25 cellular contexts compared by ENCODE assay signal in genomic region chr18:32968228-32968627, GRCh38.
"Had no signal": no experiment of that assay in that cellular context is flagged by ENCODE, and none has a peak within 500 bp of the region (broad histone marks: within the 10 kb centered on the region; RNA-seq: fewer than 3 reads in every experiment).

No MANE protein-coding gene starts in this region.

- H3K4me3 Mint-ChIP-seq: mesothelial cell of epicardium; naive B cell; naive thymus-derived CD8-positive, alpha-beta T cell had no signal

- H3K27ac ChIP-seq: coronary artery, dorsolateral prefrontal cortex, esophagus muscularis mucosa, gastrocnemius medialis, heart right ventricle, left lung, lower lobe of right lung had no signal

- DNase-seq: dermis blood vessel endothelial cell; dorsolateral prefrontal cortex; effector CD4-positive, alpha-beta T cell; effector memory CD4-positive, alpha-beta T cell; foreskin fibroblast; foreskin melanocyte; gastrocnemius medialis; glutamatergic neuron; head of caudate nucleus; heart right ventricle; hippocampal formation; left cardiac atrium; left lung; left ventricle myocardium superior; lower lobe of right lung; mesenchymal stem cell; mucosa of descending colon; naive B cell; naive thymus-derived CD8-positive, alpha-beta T cell had no signal

- H3K36me3 Mint-ChIP-seq: naive B cell; naive thymus-derived CD8-positive, alpha-beta T cell had no signal

- H3K4me1 Mint-ChIP-seq: mesothelial cell of epicardium; naive B cell; naive thymus-derived CD8-positive, alpha-beta T cell had no signal

- H3K27me3 ChIP-seq: esophagus muscularis mucosa, gastrocnemius medialis, heart right ventricle, left lung had no signal

- H3K27ac Mint-ChIP-seq: mesothelial cell of epicardium; naive B cell; naive thymus-derived CD8-positive, alpha-beta T cell had no signal

- FAIRE-seq: endothelial cell of umbilical vein, islet of Langerhans, keratinocyte had no signal

- H3K4me3 ChIP-seq: coronary artery, dorsolateral prefrontal cortex, esophagus muscularis mucosa, gastrocnemius medialis, heart right ventricle, left lung, lower lobe of right lung, mucosa of descending colon had no signal

- ATAC-seq: gastrocnemius medialis; heart right ventricle; left cardiac atrium; left lung; left ventricle myocardium superior; lower lobe of right lung; mucosa of descending colon; naive thymus-derived CD8-positive, alpha-beta T cell had no signal

- H3K4me1 ChIP-seq: esophagus muscularis mucosa, gastrocnemius medialis, heart right ventricle, left lung, lower lobe of right lung had no signal

- H3K9me3 ChIP-seq: esophagus muscularis mucosa, gastrocnemius medialis, left lung, lower lobe of right lung, mucosa of descending colon had no signal
